Comparison of ENCODE assay signal across 18 cellular contexts in the genomic region with DNA sequence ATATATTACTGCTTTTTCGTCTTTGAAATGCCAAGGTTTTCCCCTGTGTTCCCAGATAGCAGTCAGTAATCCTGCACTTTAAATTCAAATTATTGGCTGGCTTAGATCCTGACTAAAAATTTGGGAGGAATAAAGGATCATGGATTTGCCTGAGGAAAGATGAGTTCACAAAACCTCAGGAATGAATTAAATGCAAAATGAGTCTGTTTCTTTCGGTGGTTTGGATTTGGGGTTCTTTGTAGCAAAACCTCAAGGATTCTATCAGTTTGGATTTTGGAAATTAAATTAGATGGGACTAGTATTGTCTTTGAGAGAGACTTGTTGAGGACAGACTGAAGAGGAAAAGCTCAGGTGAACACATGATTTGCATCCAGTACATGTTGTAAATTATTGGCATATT.
"Had no signal": no experiment of that assay in that cellular context is flagged by ENCODE, and none has a peak within 500 bp of the region (broad histone marks: within the 10 kb centered on the region; RNA-seq: fewer than 3 reads in every experiment).

No MANE protein-coding gene starts in this region.

- H3K4me3 ChIP-seq: skin epidermis had no signal

- DNase-seq: activated effector memory CD4-positive, alpha-beta T cell treated with anti-CD3 and anti-CD28 coated beads, Interleukin-2, amount 50 U/mL, for 16 hours; activated T-cell treated with anti-CD3 and anti-CD28 coated beads, Interleukin-2, amount 50 U/mL, for 1 hour; amygdala; brain microvascular endothelial cell; dermis blood vessel endothelial cell; foreskin melanocyte; head of caudate nucleus; stimulated activated naive B cell treated with anti-CD40 and anti-IgM and Interleukin-4, amounts not matched to agents 10 μg/mL and 1 μg/mL and 100 μg/mL, for 72 hours; substantia nigra; T-helper 17 cell had no signal

- H3K27ac ChIP-seq: brain microvascular endothelial cell, parathyroid adenoma had no signal

- H3K4me1 Mint-ChIP-seq: T-helper 17 cell had no signal

- FAIRE-seq: islet of Langerhans had no signal

- H3K27me3 Mint-ChIP-seq: activated naive CD8-positive, alpha-beta T cell; stimulated activated naive B cell treated with anti-CD40 and anti-IgM and Interleukin-4, amounts not matched to agents 10 μg/mL and 1 μg/mL and 100 μg/mL, for 72 hours; type B pancreatic cell had no signal

- H3K36me3 Mint-ChIP-seq: activated naive CD8-positive, alpha-beta T cell had no signal

- H2AFZ ChIP-seq: parathyroid adenoma had no signal

- ATAC-seq: esophagus mucosa, left lobe of liver, T-helper 17 cell had no signal

- H3K4me3 Mint-ChIP-seq: activated naive CD8-positive, alpha-beta T cell; neural crest cell; stimulated activated naive B cell treated with anti-CD40 and anti-IgM and Interleukin-4, amounts not matched to agents 10 μg/mL and 1 μg/mL and 100 μg/mL, for 72 hours; T-helper 17 cell; type B pancreatic cell had no signal

- H3K27ac Mint-ChIP-seq: activated naive CD8-positive, alpha-beta T cell; stimulated activated naive B cell treated with anti-CD40 and anti-IgM and Interleukin-4, amounts not matched to agents 10 μg/mL and 1 μg/mL and 100 μg/mL, for 72 hours; T-helper 17 cell; type B pancreatic cell had no signal

- H3K9ac ChIP-seq: parathyroid adenoma had no signal

- H3K9me3 Mint-ChIP-seq: neural crest cell; stimulated activated naive B cell treated with anti-CD40 and anti-IgM and Interleukin-4, amounts not matched to agents 10 μg/mL and 1 μg/mL and 100 μg/mL, for 72 hours; type B pancreatic cell had no signal

- H3K4me1 ChIP-seq: parathyroid adenoma had no signal

- H3K27me3 ChIP-seq: brain microvascular endothelial cell had no signal

- H3K36me3 ChIP-seq: brain microvascular endothelial cell had no signal
